1 cellular context compared by ENCODE assay signal in the genomic region with DNA sequence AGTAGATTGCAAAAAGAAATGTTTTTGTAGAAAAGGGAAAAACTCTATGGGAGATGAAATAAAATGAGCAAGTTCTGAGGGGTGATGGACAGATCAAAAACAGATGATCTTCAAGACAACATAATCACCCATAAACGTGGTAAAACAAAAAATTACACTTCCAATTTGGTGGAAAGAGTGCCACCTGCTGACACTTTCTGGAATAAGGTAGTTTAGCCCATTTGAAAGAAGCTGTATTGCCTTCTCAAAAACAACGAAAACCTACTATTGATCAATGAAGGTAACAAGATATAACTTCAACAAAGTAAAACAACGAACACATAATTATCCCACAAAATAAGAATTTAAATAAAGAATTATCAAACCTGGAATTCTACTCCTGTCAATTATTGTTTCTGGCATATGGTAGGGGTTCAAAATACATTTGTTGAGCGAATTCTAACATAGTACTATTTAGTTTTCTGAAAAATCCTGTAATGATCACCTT.
TF ChIP-seq lines count a peak whose summit lies in the region.

No MANE protein-coding gene starts in this region.

TF ChIP-seq in HCT116, 20 proteins besides CTCF, POLR2A, EP300 and RAD21:
- TF ChIP-seq POLR2AphosphoS5 (IDR thresholded peaks at IDR 0.05; ENCODE audit: low read depth, low read length) (no peak), SP1 (IDR thresholded peaks at IDR 0.05; ENCODE audit: low read depth) (no peak), TCF7L2 (IDR thresholded peaks at IDR 0.05; ENCODE audit: borderline replicate concordance, extremely low read depth, insufficient read depth, insufficient read length) (no peak), EZH2 (IDR thresholded peaks at IDR 0.05) (no peak), ZFX (IDR thresholded peaks at IDR 0.05) (no peak), JUND (IDR thresholded peaks at IDR 0.05) (no peak), ZNF274 (IDR thresholded peaks at IDR 0.05; ENCODE audit: low read depth, low read length) (no peak), EGR1 (IDR thresholded peaks at IDR 0.05; ENCODE audit: low read depth) (no peak), CEBPB (IDR thresholded peaks at IDR 0.05; ENCODE audit: low read depth) (no peak), SRF (IDR thresholded peaks at IDR 0.05; ENCODE audit: low read depth) (no peak), EZH2phosphoT487 (IDR thresholded peaks at IDR 0.05; ENCODE audit: borderline replicate concordance) (no peak)
- TF ChIP-seq, protein P1, sequence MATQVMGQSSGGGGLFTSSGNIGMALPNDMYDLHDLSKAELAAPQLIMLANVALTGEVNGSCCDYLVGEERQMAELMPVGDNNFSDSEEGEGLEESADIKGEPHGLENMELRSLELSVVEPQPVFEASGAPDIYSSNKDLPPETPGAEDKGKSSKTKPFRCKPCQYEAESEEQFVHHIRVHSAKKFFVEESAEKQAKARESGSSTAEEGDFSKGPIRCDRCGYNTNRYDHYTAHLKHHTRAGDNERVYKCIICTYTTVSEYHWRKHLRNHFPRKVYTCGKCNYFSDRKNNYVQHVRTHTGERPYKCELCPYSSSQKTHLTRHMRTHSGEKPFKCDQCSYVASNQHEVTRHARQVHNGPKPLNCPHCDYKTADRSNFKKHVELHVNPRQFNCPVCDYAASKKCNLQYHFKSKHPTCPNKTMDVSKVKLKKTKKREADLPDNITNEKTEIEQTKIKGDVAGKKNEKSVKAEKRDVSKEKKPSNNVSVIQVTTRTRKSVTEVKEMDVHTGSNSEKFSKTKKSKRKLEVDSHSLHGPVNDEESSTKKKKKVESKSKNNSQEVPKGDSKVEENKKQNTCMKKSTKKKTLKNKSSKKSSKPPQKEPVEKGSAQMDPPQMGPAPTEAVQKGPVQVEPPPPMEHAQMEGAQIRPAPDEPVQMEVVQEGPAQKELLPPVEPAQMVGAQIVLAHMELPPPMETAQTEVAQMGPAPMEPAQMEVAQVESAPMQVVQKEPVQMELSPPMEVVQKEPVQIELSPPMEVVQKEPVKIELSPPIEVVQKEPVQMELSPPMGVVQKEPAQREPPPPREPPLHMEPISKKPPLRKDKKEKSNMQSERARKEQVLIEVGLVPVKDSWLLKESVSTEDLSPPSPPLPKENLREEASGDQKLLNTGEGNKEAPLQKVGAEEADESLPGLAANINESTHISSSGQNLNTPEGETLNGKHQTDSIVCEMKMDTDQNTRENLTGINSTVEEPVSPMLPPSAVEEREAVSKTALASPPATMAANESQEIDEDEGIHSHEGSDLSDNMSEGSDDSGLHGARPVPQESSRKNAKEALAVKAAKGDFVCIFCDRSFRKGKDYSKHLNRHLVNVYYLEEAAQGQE (IDR thresholded peaks at IDR 0.05; ENCODE audit: low read depth), result no peak
- TF ChIP-seq, protein P2, sequence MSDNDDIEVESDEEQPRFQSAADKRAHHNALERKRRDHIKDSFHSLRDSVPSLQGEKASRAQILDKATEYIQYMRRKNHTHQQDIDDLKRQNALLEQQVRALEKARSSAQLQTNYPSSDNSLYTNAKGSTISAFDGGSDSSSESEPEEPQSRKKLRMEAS (IDR thresholded peaks at IDR 0.05), result no peak
